In genomic region chr20:57618091-57618765, GRCh38 we compare ENCODE assay signal across 9 cellular contexts. TPM values are rescaled to one million over a fixed set of nuclear protein-coding genes. Genes with fewer than 3 reads are reported as not detected.
DNase-seq lines count a peak whose midpoint lies in the region; ATAC-seq, FAIRE-seq and TF ChIP-seq lines count a peak whose summit lies in the region.
"Had no signal": no experiment of that assay in that cellular context is flagged by ENCODE, and none has a peak within 500 bp of the region (broad histone marks: within the 10 kb centered on the region; RNA-seq: fewer than 3 reads in every experiment).

No MANE protein-coding gene starts in this region.

- H3K4me1 ChIP-seq in RWPE2 (ENCODE audit: insufficient read depth, poor library complexity, severe bottlenecking) (peaks cover 39% of the 10 kb centered on the region), endothelial cell of umbilical vein (ENCODE audit: control insufficient read depth, extremely low read depth, insufficient read depth, low read length) (no peaks in the 10 kb centered on the region), stomach (peaks cover 0 to 19% (median 0%) of the 10 kb centered on the region in 4 donors)

- DNase-seq in Right ventricle myocardium superior, result no peak
- no peak for DNase-seq in left cardiac atrium
- peak; percentile 91 for DNase-seq in RWPE2 (ENCODE audit: low spot score)
- no peak for DNase-seq in endothelial cell of umbilical vein (ENCODE audit: low read depth, low spot score)
- DNase-seq in stomach, result no peak
- no peak for DNase-seq in AG20443 (ENCODE audit: low spot score)

- intact Hi-C loops in Right ventricle myocardium superior (cut with DNase I) (no loop called here), left cardiac atrium (cut with DNase I) (no loop called here), endothelial cell of umbilical vein (cut with micrococcal nuclease) (no loop called here), stomach (cut with DNase I; ENCODE audit: low total_unique reads) (no loop called here)

- H3K27ac ChIP-seq in RWPE2 (ENCODE audit: poor library complexity, severe bottlenecking), result no peak overlapping the region
- no peak overlapping the region for H3K27ac ChIP-seq in endothelial cell of umbilical vein (ENCODE audit: insufficient read depth, low read depth, low read length)
- H3K27ac ChIP-seq in stomach, result peak overlapping the region in 4 of 5 donors; percentile 66 to 82 (median 72)

- no peak for FAIRE-seq in endothelial cell of umbilical vein (lab: Jason Lieb, UNC)
- FAIRE-seq: D721Med had no signal

- CTCF ChIA-PET in endothelial cell of umbilical vein (lab: Charles Lee), result interaction anchor here (2.1 kb wide), 1 partner anchor 24 kb away, joined by 6 read pairs; no protein-coding TSS in a partner anchor

- H3K4me2 ChIP-seq in endothelial cell of umbilical vein (ENCODE audit: insufficient read depth, low read length), result no peak overlapping the region

- no peaks in the 10 kb centered on the region for H4K20me1 ChIP-seq in endothelial cell of umbilical vein (replicated peaks; ENCODE audit: control insufficient read depth, extremely low read depth, insufficient read depth, low read length)

- TF ChIP-seq CTCF in RWPE2 (IDR thresholded peaks at IDR 0.05; ENCODE audit: poor library complexity, severe bottlenecking) (no peak), endothelial cell of umbilical vein (IDR thresholded peaks at IDR 0.05; ENCODE audit: extremely low read depth in 1 of 2, insufficient read depth in 1 of 2, low read depth in 1 of 2, low read length in 2 of 2) (no peak), stomach (IDR thresholded peaks at IDR 0.05) (no peak)

- no TSS peak for BruUV-seq in endothelial cell of umbilical vein (replicated peaks; lab: Mats Ljungman, UMichigan)

- H3K36me3 ChIP-seq in RWPE2 (ENCODE audit: low read depth) (no peaks in the 10 kb centered on the region), endothelial cell of umbilical vein (ENCODE audit: control insufficient read depth in 2 of 2, extremely low read depth in 1 of 2, insufficient read depth in 2 of 2, low read length in 2 of 2) (no peaks in the 10 kb centered on the region), stomach (no peaks in the 10 kb centered on the region)

- dilution Hi-C loops in endothelial cell of umbilical vein (cut with MboI; ENCODE audit: extremely low pct_ligation_motif_present, low sequenced_read_pairs), result no loop called here

- H3K4me3 ChIP-seq in RWPE2 (ENCODE audit: severe bottlenecking), result no peak overlapping the region
- no peak overlapping the region for H3K4me3 ChIP-seq in endothelial cell of umbilical vein (replicated peaks in 1 of 3; ENCODE audit: insufficient read depth in 1 of 3, low read depth in 1 of 3, low read length in 3 of 3)
- peak overlapping the region in 1 of 4 donors; percentile 23 for H3K4me3 ChIP-seq in stomach

- no peaks in the 10 kb centered on the region for H3K9me1 ChIP-seq in endothelial cell of umbilical vein (replicated peaks; ENCODE audit: control insufficient read depth, extremely low read depth, insufficient read depth, low read length)

- POLR2A ChIA-PET in endothelial cell of umbilical vein (lab: Charles Lee), result no interaction called here

- no peak overlapping the region for H3K9ac ChIP-seq in endothelial cell of umbilical vein (replicated peaks; ENCODE audit: extremely low read depth, insufficient read depth, low read length)

- no peaks in the 10 kb centered on the region for H3K79me2 ChIP-seq in endothelial cell of umbilical vein (ENCODE audit: control insufficient read depth, insufficient read depth, low read length)

- no peak overlapping the region for H2AFZ ChIP-seq in endothelial cell of umbilical vein (ENCODE audit: low read depth, low read length)

- 64 to 77% (median 72%) methylated on average over 12 to 14 of the region's 14 CpGs for WGBS in stomach, 5 donors

- ATAC-seq in Right ventricle myocardium superior (ENCODE audit: poor library complexity), result peak; percentile 13
- no peak for ATAC-seq in left cardiac atrium
- peak; percentile 65 for ATAC-seq in RWPE2 (ENCODE audit: low read depth)
- ATAC-seq in GM19397 (IDR thresholded peaks at IDR 0.05; ENCODE audit: unreplicated experiment), result no peak
- no peak for ATAC-seq in HG02970 (IDR thresholded peaks at IDR 0.05; ENCODE audit: low FRiP score, unreplicated experiment)

- no peak for TF ChIP-seq EP300 in stomach (IDR thresholded peaks at IDR 0.05)

- no peaks in the 10 kb centered on the region for H3K27me3 ChIP-seq in RWPE2 (ENCODE audit: insufficient read depth, poor library complexity, severe bottlenecking)
- no peaks in the 10 kb centered on the region for H3K27me3 ChIP-seq in endothelial cell of umbilical vein (ENCODE audit: control insufficient read depth in 2 of 2, insufficient read depth in 2 of 2, low read length in 2 of 2)
- H3K27me3 ChIP-seq in stomach, result peaks cover 0 to 28% (median 0%) of the 10 kb centered on the region in 3 donors

- H3K9me3 ChIP-seq in RWPE2 (ENCODE audit: severe bottlenecking) (no peaks in the 10 kb centered on the region), endothelial cell of umbilical vein (replicated peaks; ENCODE audit: control insufficient read depth, insufficient read depth, low read length) (no peaks in the 10 kb centered on the region), stomach (no peaks in the 10 kb centered on the region)

- TF ChIP-seq POLR2A in endothelial cell of umbilical vein (IDR thresholded peaks at IDR 0.05; ENCODE audit: low read depth, low read length), result no peak
- no peak for TF ChIP-seq POLR2A in stomach (IDR thresholded peaks at IDR 0.05)

TF ChIP-seq in endothelial cell of umbilical vein, 7 proteins besides CTCF, POLR2A, EP300 and RAD21:
- TF ChIP-seq EZH2 (IDR thresholded peaks at IDR 0.05; ENCODE audit: borderline replicate concordance, low read depth, low read length, severe bottlenecking) (no peak), FOS (IDR thresholded peaks at IDR 0.05; ENCODE audit: borderline replicate concordance, insufficient read depth, low read length) (peak; percentile 19)

RNA-seq across cellular contexts. Expression of gene ZBP1, which starts 2.0 kb away (rescaled TPM):
- total RNA-seq in Right ventricle myocardium superior (not detected), left cardiac atrium (under 1 TPM in 1 of 2 donors, not detected in 1; 0.47 TPM), endothelial cell of umbilical vein (not detected in 2 replicates), stomach (not detected)
- polyA plus RNA-seq in endothelial cell of umbilical vein (not detected in 2 replicates), stomach (under 1 TPM in 2 of 3 donors, not detected in 1; 0.37 to 0.60 TPM)
- not detected in 2 replicates for polyA plus RNA-seq in endothelial cell of umbilical vein (2011; cell fraction: cytosol; rRNA removed)
- polyA plus RNA-seq in endothelial cell of umbilical vein (2011; cell fraction: nucleus; rRNA removed), result not detected in 2 replicates
- polyA plus RNA-seq in endothelial cell of umbilical vein (2012), result not detected in 2 replicates
- polyA minus RNA-seq in endothelial cell of umbilical vein, result not detected in 2 replicates
- not detected for polyA minus RNA-seq in endothelial cell of umbilical vein (2011; cell fraction: cytosol; rRNA and poly(A)+ RNA removed)
- polyA minus RNA-seq in endothelial cell of umbilical vein (2011; cell fraction: nucleus; rRNA and poly(A)+ RNA removed), result not detected in 2 replicates

RNA-seq across cellular contexts. Expression of gene PCK1, which starts 57.3 kb away (rescaled TPM):
- 2.3 TPM for total RNA-seq in Right ventricle myocardium superior
- total RNA-seq in left cardiac atrium, result 10 to 100 TPM; 21.6 to 72.2 TPM
- not detected in 2 replicates for total RNA-seq in endothelial cell of umbilical vein
- not detected in 2 replicates for polyA plus RNA-seq in endothelial cell of umbilical vein
- polyA plus RNA-seq in endothelial cell of umbilical vein (2011; cell fraction: cytosol; rRNA removed), result not detected in 2 replicates
- polyA plus RNA-seq in endothelial cell of umbilical vein (2011; cell fraction: nucleus; rRNA removed), result not detected in 2 replicates
- not detected in 2 replicates for polyA plus RNA-seq in endothelial cell of umbilical vein (2012)
- not detected in 2 replicates for polyA minus RNA-seq in endothelial cell of umbilical vein
- polyA minus RNA-seq in endothelial cell of umbilical vein (2011; cell fraction: cytosol; rRNA and poly(A)+ RNA removed), result not detected
- polyA minus RNA-seq in endothelial cell of umbilical vein (2011; cell fraction: nucleus; rRNA and poly(A)+ RNA removed), result not detected in 2 replicates
- total RNA-seq in stomach, result 100 to 1,000 TPM in 1 of 5 donors, 10 to 100 TPM in 2, under 1 TPM in 2; 0.43 to 311 (median 10.5) TPM
- polyA plus RNA-seq in stomach, result under 1 TPM; 0.12 to 0.76 (median 0.43) TPM

Comparison
In these comparisons a context has a peak if more than half of its experiments do, and no peak if none do; other contexts are left out.
1. ATAC-seq: peak in Right ventricle myocardium superior (single experiment) and RWPE2 (single experiment); none in left cardiac atrium (0 of 2), GM19397 (single experiment) and HG02970 (single experiment).
2. H3K27ac ChIP-seq: peak in stomach (4 of 5); none in RWPE2 (single experiment) and endothelial cell of umbilical vein (single experiment).